Comparison of ENCODE assay signal across 1 cellular context in the genomic region with DNA sequence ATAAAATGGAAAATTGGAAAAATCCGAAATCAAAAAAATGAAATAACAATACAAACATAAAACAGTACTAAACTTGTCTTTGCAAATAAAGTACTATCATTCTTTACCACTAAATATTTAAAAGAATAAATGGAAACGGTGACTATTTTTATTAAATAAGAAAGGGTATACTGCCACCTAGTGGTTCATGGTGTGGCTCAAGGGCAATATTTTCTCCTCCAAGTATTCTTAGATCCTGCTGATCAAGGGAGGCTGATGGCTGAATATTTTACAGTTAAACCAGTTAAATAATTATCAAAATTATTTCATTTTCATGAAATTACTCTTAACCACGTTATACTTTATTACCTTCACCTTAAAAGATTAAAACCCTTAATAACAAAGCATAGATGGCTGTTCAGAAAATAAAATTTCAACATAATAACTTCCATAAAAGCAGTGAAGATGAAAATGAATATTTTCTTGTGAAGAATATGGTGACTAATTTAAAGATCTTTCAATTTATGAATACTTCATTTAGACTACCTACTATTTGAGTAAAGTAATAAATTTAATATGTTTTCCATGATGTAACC.
TF ChIP-seq lines count a peak whose summit lies in the region.

No MANE protein-coding gene starts in this region.

TF ChIP-seq in H1, 55 proteins besides CTCF, POLR2A, EP300 and RAD21:
- TF ChIP-seq GTF2F1 (IDR thresholded peaks at IDR 0.05; ENCODE audit: borderline replicate concordance, low read depth, low read length) = no peak
- TF ChIP-seq POLR2AphosphoS5 (IDR thresholded peaks at IDR 0.05; ENCODE audit: low read depth, low read length) = no peak
